1 cellular context compared by ENCODE assay signal in the genomic region with DNA sequence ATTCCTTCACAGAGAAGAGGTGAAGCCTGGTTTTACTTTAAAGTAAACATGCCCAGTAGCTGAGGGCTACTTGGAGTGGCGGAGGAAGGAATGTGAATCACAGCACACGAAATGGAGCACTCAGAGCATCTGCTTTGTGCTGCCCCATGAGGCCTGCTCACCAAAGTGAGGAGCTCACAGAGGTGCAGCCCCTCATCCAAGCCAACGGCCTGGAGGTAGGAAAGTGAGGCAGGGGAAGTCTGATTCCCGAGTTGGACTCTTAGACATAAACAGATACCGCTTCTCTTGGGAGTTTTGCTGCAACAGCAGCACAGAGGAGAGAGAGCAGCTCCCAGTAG.
TF ChIP-seq lines count a peak whose summit lies in the region.

No MANE protein-coding gene starts in this region.

TF ChIP-seq in GM23338, 12 proteins besides CTCF, POLR2A, EP300 and RAD21 (continued from another document):
- TF ChIP-seq, protein P1, sequence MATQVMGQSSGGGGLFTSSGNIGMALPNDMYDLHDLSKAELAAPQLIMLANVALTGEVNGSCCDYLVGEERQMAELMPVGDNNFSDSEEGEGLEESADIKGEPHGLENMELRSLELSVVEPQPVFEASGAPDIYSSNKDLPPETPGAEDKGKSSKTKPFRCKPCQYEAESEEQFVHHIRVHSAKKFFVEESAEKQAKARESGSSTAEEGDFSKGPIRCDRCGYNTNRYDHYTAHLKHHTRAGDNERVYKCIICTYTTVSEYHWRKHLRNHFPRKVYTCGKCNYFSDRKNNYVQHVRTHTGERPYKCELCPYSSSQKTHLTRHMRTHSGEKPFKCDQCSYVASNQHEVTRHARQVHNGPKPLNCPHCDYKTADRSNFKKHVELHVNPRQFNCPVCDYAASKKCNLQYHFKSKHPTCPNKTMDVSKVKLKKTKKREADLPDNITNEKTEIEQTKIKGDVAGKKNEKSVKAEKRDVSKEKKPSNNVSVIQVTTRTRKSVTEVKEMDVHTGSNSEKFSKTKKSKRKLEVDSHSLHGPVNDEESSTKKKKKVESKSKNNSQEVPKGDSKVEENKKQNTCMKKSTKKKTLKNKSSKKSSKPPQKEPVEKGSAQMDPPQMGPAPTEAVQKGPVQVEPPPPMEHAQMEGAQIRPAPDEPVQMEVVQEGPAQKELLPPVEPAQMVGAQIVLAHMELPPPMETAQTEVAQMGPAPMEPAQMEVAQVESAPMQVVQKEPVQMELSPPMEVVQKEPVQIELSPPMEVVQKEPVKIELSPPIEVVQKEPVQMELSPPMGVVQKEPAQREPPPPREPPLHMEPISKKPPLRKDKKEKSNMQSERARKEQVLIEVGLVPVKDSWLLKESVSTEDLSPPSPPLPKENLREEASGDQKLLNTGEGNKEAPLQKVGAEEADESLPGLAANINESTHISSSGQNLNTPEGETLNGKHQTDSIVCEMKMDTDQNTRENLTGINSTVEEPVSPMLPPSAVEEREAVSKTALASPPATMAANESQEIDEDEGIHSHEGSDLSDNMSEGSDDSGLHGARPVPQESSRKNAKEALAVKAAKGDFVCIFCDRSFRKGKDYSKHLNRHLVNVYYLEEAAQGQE (IDR thresholded peaks at IDR 0.05; ENCODE audit: unreplicated experiment) = no peak
